Comparison of ENCODE assay signal across 24 cellular contexts in the genomic region with DNA sequence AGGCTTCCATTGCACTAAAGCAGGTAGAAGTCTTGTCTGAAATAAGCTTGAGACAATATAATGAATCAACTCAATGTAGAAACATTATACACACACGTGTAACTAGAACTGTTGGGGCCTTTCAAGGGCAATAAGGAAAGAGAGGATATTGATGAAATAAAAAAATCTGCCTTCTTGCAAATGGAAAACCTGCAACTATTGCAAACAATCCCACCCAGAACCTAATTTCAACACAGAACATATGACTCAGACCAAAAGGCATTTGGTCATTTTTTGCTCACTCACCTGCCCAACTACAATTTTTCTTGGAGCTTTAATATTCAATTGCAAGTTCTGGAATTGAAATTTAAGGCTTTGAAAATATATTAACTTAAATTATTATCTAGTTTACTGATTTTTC.
"Had no signal": no experiment of that assay in that cellular context is flagged by ENCODE, and none has a peak within 500 bp of the region (broad histone marks: within the 10 kb centered on the region; RNA-seq: fewer than 3 reads in every experiment).

No MANE protein-coding gene starts in this region.

- DNase-seq: activated CD4-positive, alpha-beta T cell treated with anti-CD3 and anti-CD28 coated beads for 4 hours; activated CD8-positive, alpha-beta memory T cell treated with anti-CD3 and anti-CD28 coated beads, Interleukin-2, amount 50 U/mL, for 4 hours; activated CD8-positive, alpha-beta T cell treated with anti-CD3 and anti-CD28 coated beads for 36 hours; activated gamma-delta T cell treated with Interleukin-2 at 50 U/mL for 16 hours; activated naive CD4-positive, alpha-beta T cell treated with anti-CD3 and anti-CD28 coated beads, Interleukin-2, amount 10 ng/mL, durations not matched to agents 7 days and 5 days; activated naive CD8-positive, alpha-beta T cell treated with anti-CD3 and anti-CD28 coated beads for 36 hours; activated T-cell treated with anti-CD3 and anti-CD28 coated beads, Interleukin-2, amount 50 U/mL, for 72 hours; brain microvascular endothelial cell; caudate nucleus; NCI-H1092 treated with DMSO at 0.1 percent for 48 hours; NCI-H1417 treated with DMSO at 0.1 percent for 48 hours; NCI-H1694; NCI-H2029; NCI-H2107; NCI-H2171 treated with DMSO at 0.1 percent for 48 hours; NCI-H226; NCI-H526 treated with DMSO at 0.1 percent for 48 hours; NCI-H82; NK-92 treated with Interleukin-12 subunit alpha and Interleukin-12 subunit beta, amount 100 ng/mL, for 24 hours; OCI-M1; SIG-M5; T-helper 2 cell; T1000 had no signal

- H3K27me3 ChIP-seq: brain microvascular endothelial cell had no signal

- ATAC-seq: activated CD8-positive, alpha-beta T cell treated with anti-CD3 and anti-CD28 coated beads for 36 hours; activated T-cell treated with anti-CD3 and anti-CD28 coated beads, Interleukin-2, amount 50 U/mL, for 72 hours had no signal

- H3K36me3 ChIP-seq: brain microvascular endothelial cell had no signal

- H3K27ac ChIP-seq: brain microvascular endothelial cell, VCaP had no signal
